ENCODE assay signal across 32 cellular contexts in genomic region chr1:116424863-116425262, GRCh38.
"Had no signal": no experiment of that assay in that cellular context is flagged by ENCODE, and none has a peak within 500 bp of the region (broad histone marks: within the 10 kb centered on the region; RNA-seq: fewer than 3 reads in every experiment).

No MANE protein-coding gene starts in this region.

- FAIRE-seq: endometrium, endothelial cell of umbilical vein had no signal

- H3K4me3 ChIP-seq: ascending aorta, breast epithelium, cardiac muscle cell, colonic mucosa, gastrocnemius medialis, heart left ventricle had no signal

- DNase-seq: activated B cell treated with CpG ODN at 0.5 μM for 24 hours; activated CD4-positive, alpha-beta T cell treated with anti-CD3 and anti-CD28 coated beads for 48 hours; activated CD4-positive, alpha-beta T cell treated with anti-CD3 and anti-CD28 coated beads, Interleukin-2, amount 50 U/mL, for 1 hour; activated CD4-positive, alpha-beta T cell treated with anti-CD3 and anti-CD28 coated beads, Interleukin-2, amount 50 U/mL, for 48 hours; activated CD8-positive, alpha-beta memory T cell treated with anti-CD3 and anti-CD28 coated beads, Interleukin-2, amount 50 U/mL, for 4 hours; activated gamma-delta T cell; activated naive CD4-positive, alpha-beta T cell; activated naive CD4-positive, alpha-beta T cell treated with anti-CD3 and anti-CD28 coated beads, Interleukin-2, amount 10 ng/mL, durations not matched to agents 7 days and 5 days; activated naive CD8-positive, alpha-beta T cell treated with anti-CD3 and anti-CD28 coated beads, Interleukin-2, amount 10 ng/mL, durations not matched to agents 7 days and 5 days; activated T-cell treated with anti-CD3 and anti-CD28 coated beads, Interleukin-2, amount 50 U/mL, for 1 hour; activated T-cell treated with anti-CD3 and anti-CD28 coated beads, Interleukin-2, amount 50 U/mL, for 48 hours; central memory CD4-positive, alpha-beta T cell; cerebellar nuclear complex; colonic mucosa; effector CD8-positive, alpha-beta T cell; foreskin keratinocyte; gastrocnemius medialis; glutamatergic neuron; heart left ventricle; T-helper 1 cell; T-helper 17 cell; T1000; WERI-Rb-1 had no signal

- H3K36me3 ChIP-seq: ascending aorta, breast epithelium, cardiac muscle cell, colonic mucosa, gastrocnemius medialis, heart left ventricle, WERI-Rb-1 had no signal

- H3K27me3 ChIP-seq: ascending aorta, breast epithelium, cardiac muscle cell, colonic mucosa, gastrocnemius medialis, heart left ventricle had no signal

- ATAC-seq: activated CD4-positive, CD25-positive, alpha-beta regulatory T cell treated with anti-CD3 and anti-CD28 coated beads, Interleukin-2, amount 50 U/mL, for 24 hours; activated naive CD4-positive, alpha-beta T cell treated with anti-CD3 and anti-CD28 coated beads, Interleukin-2, amount 50 U/mL, for 72 hours; esophagus mucosa; foreskin keratinocyte; gastrocnemius medialis; heart left ventricle; T-helper 17 cell had no signal

- H3K27ac ChIP-seq: ascending aorta, breast epithelium, cardiac muscle cell, colonic mucosa, epithelial cell of prostate, foreskin keratinocyte, gastrocnemius medialis, heart left ventricle, WERI-Rb-1 had no signal

- H3K4me1 ChIP-seq: ascending aorta, breast epithelium, colonic mucosa, foreskin keratinocyte, gastrocnemius medialis had no signal

- H3K9me3 ChIP-seq: ascending aorta, breast epithelium, colonic mucosa, gastrocnemius medialis, heart left ventricle had no signal
